In genomic region chr9:121286973-121287721, GRCh38 we compare ENCODE assay signal across 9 cellular contexts. TPM values are rescaled to one million over a fixed set of nuclear protein-coding genes. Genes with fewer than 3 reads are reported as not detected.
DNase-seq lines count a peak whose midpoint lies in the region; TF ChIP-seq lines count a peak whose summit lies in the region.
"Had no signal": no experiment of that assay in that cellular context is flagged by ENCODE, and none has a peak within 500 bp of the region (broad histone marks: within the 10 kb centered on the region; RNA-seq: fewer than 3 reads in every experiment).

No MANE protein-coding gene starts in this region.

- TF ChIP-seq CTCF in WI38 (IDR thresholded peaks at IDR 0.05; ENCODE audit: low read depth, low read length) (no peak), neutrophil (IDR thresholded peaks at IDR 0.05) (no peak)

- in situ Hi-C loops in Caki2 (cut with HindIII; ENCODE audit: low pct_unique_long_range_greater_than_20kb, low sequenced_read_pairs), result no loop called here
- in situ Hi-C loops in KBM-7 (cut with MboI; ENCODE audit: low pct_unique_long_range_greater_than_20kb, low sequenced_read_pairs), result no loop called here

- peaks cover 59 to 61% of the 10 kb centered on the region in 2 experiments for H3K4me1 ChIP-seq in neutrophil (ENCODE audit: control insufficient read depth in 1 of 2, insufficient read depth in 1 of 2, low read depth in 1 of 2, low read length in 1 of 2)

- no peaks in the 10 kb centered on the region for H3K9me3 ChIP-seq in neutrophil

- H3K36me3 ChIP-seq in neutrophil, result peaks cover 31% of the 10 kb centered on the region

- H3K27me3 ChIP-seq in neutrophil, result no peaks in the 10 kb centered on the region

- 0 out of 2 replicates have a peak overlapping the region, but pooled peaks have one; percentile 20 for H3K4me3 ChIP-seq in WI38 (ENCODE audit: low read depth, low read length)
- no peak overlapping the region for H3K4me3 ChIP-seq in neutrophil (ENCODE audit: low read depth in 1 of 2, low read length in 1 of 2)

- peak overlapping the region; percentile 81 for H3K27ac ChIP-seq in neutrophil

- DNase-seq in Caki2 (ENCODE audit: low read depth) (peak; percentile 90), KBM-7 (peak; percentile 80), foreskin melanocyte (peak; percentile 99), NCI-H524 treated with DMSO at 0.1 percent for 48 hours (lab: John Stamatoyannopoulos, UW) (no peak), NCI-H1694 (lab: John Stamatoyannopoulos, UW) (no peak), DMS114 treated with DMSO at 0.1 percent for 48 hours (lab: John Stamatoyannopoulos, UW; ENCODE audit: unreplicated experiment) (no peak)
- DNase-seq: T-cell had no signal

RNA-seq across cellular contexts. Expression of gene GSN, which starts 19.2 kb away (rescaled TPM):
- 8.7 and 13.8 TPM in 2 replicates for total RNA-seq in Caki2 (2014; rRNA removed; shearing (Covaris generic); ENCODE audit: low replicate concordance)

Comparison
In these comparisons a context has a peak if more than half of its experiments do, and no peak if none do; other contexts are left out.
1. DNase-seq: peak in Caki2 (single experiment), KBM-7 (single experiment) and foreskin melanocyte (single experiment); none in NCI-H524 treated with DMSO at 0.1 percent for 48 hours (single experiment), NCI-H1694 (single experiment) and DMS114 treated with DMSO at 0.1 percent for 48 hours (single experiment).